5 cellular contexts compared by ENCODE assay signal in the genomic region with DNA sequence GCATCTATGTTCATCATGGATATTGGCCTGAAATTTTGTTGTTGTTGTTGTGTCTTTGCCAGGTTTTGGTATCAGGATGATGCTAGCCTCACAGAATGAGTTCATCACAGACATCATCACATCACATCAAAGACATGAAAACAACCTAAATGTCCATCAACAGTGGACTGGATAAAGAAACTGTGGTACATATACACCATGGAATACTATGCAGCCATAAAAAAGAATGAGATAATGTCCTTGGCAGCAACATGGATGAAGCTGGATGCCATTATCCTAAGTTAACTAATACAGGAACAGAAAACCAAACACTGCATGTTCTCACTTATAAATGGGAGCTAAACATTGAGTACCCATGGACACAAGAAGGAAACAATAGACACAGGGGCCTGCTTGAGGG.
DNase-seq lines count a peak whose midpoint lies in the region; ATAC-seq, FAIRE-seq and TF ChIP-seq lines count a peak whose summit lies in the region.
"Not testable (repeated sequence)": the region's sequence is repeated elsewhere in the genome, so short reads cannot be mapped to it uniquely, and the experiment has no call there.

No MANE protein-coding gene starts in this region.

- H3K14ac ChIP-seq in IMR-90 (replicated peaks; ENCODE audit: low read depth, low read length); H1 (ENCODE audit: insufficient read length): not testable (repeated sequence)

- H2BK15ac ChIP-seq in IMR-90 (ENCODE audit: low read depth, low read length): peak overlapping the region; percentile 33; the same call in 1 of the 3 replicates
- not testable (repeated sequence) for H2BK15ac ChIP-seq in H1 (ENCODE audit: low read length)

- not testable (repeated sequence) for H2BK5ac ChIP-seq in IMR-90 (ENCODE audit: low read depth, low read length, poor library complexity, severe bottlenecking); H1 (ENCODE audit: low read depth, low read length)

- TF ChIP-seq CTCF in HEK293 (tag by site-specific recombination; IDR thresholded peaks at IDR 0.05); IMR-90 (conservative IDR thresholded peaks at IDR 0.05; ENCODE audit: low read depth, low read length); K562 (IDR thresholded peaks at IDR 0.05 in 2 of 3, conservative IDR thresholded peaks at IDR 0.05 in 1 of 3; ENCODE audit: insufficient read depth in 2 of 3, low read depth in 1 of 3, low read length in 3 of 3); H1 (IDR thresholded peaks at IDR 0.05; ENCODE audit: control extremely low read depth in 1 of 3, insufficient read depth in 1 of 3, low read depth in 1 of 3, low read length in 3 of 3): not testable (repeated sequence)

- H3K36me3 ChIP-seq in HEK293 (ENCODE audit: control insufficient read depth in 2 of 2, insufficient read depth in 1 of 2, low read length in 2 of 2); IMR-90 (ENCODE audit: control insufficient read depth, insufficient read depth, low read length); K562 (ENCODE audit: control insufficient read depth, insufficient read depth, low read length); H1 (ENCODE audit: control insufficient read depth in 2 of 4, insufficient read depth in 4 of 4, low read length in 3 of 4): not testable (repeated sequence)

- not testable (repeated sequence) for H3K56ac ChIP-seq in IMR-90 (ENCODE audit: extremely low read depth, insufficient read depth, low read length); H1 (replicated peaks; ENCODE audit: insufficient read length, low read depth, low read length)

- H2BK20ac ChIP-seq in IMR-90 (ENCODE audit: low read depth, low read length); H1 (ENCODE audit: low read length): not testable (repeated sequence)

- intact Hi-C loops in IMR-90 (cut with micrococcal nuclease); K562 (cut with micrococcal nuclease): not testable (repeated sequence)

- H2AK9ac ChIP-seq in IMR-90 (replicated peaks; ENCODE audit: low read depth, low read length, poor library complexity): not testable (repeated sequence)

- H3K4me1 ChIP-seq in HEK293 (ENCODE audit: control insufficient read depth, insufficient read depth, low read length); IMR-90 (ENCODE audit: control insufficient read depth, insufficient read depth, low read length); K562 (replicated peaks in 1 of 2; ENCODE audit: control insufficient read depth in 2 of 2, insufficient read depth in 2 of 2, low read length in 2 of 2); H1 (replicated peaks in 1 of 4; ENCODE audit: control insufficient read depth in 3 of 4, insufficient read depth in 4 of 4, low read length in 3 of 4): not testable (repeated sequence)

- H3K4ac ChIP-seq in IMR-90 (ENCODE audit: low read depth, low read length); H1 (replicated peaks; ENCODE audit: insufficient read length, low read depth, low read length): not testable (repeated sequence)

- H3K9ac ChIP-seq in IMR-90 (ENCODE audit: low read depth, low read length); K562 (ENCODE audit: insufficient read depth in 1 of 2, low read depth in 2 of 2, low read length in 2 of 2); H1 (replicated peaks in 1 of 4; ENCODE audit: extremely low read depth in 1 of 4, low read depth in 3 of 4, low read length in 3 of 4): not testable (repeated sequence)

- POLR2A ChIA-PET in HEK293 (lab: Yijun Ruan, JAX); IMR-90 (lab: Charles Lee; ENCODE audit: unreplicated experiment); K562 (lab: Yijun Ruan, JAX); H1 (lab: Charles Lee; ENCODE audit: partially characterized antibody): not testable (repeated sequence)

- H3K23me2 ChIP-seq in H1 (ENCODE audit: low read depth, low read length): not testable (repeated sequence)

- not testable (repeated sequence) for H2BK12ac ChIP-seq in H1 (ENCODE audit: low read depth, low read length)

- H2BK120ac ChIP-seq in IMR-90 (ENCODE audit: low read depth, low read length); H1 (replicated peaks; ENCODE audit: low read depth, low read length): not testable (repeated sequence)

- BruUV-seq in IMR-90 (replicated peaks; lab: Mats Ljungman, UMichigan); K562 (replicated peaks; lab: Mats Ljungman, UMichigan): not testable (repeated sequence)

- H3K9me1 ChIP-seq in IMR-90 (ENCODE audit: insufficient read depth, low read length); K562 (ENCODE audit: control insufficient read depth, insufficient read depth, low read length): not testable (repeated sequence)

- TF ChIP-seq EP300 in K562 (IDR thresholded peaks at IDR 0.05; ENCODE audit: low read length); H1 (IDR thresholded peaks at IDR 0.05; ENCODE audit: borderline replicate concordance in 1 of 2, low read depth in 2 of 2, low read length in 2 of 2): not testable (repeated sequence)

- H2AFZ ChIP-seq in IMR-90 (replicated peaks; ENCODE audit: low read length, poor library complexity); K562 (ENCODE audit: low read depth, low read length); H1 (ENCODE audit: low read length): not testable (repeated sequence)

- not testable (repeated sequence) for H3K27me3 ChIP-seq in IMR-90 (ENCODE audit: control insufficient read depth, insufficient read depth, low read length); K562 (ENCODE audit: control insufficient read depth in 2 of 2, insufficient read depth in 2 of 2, low read length in 2 of 2); H1 (replicated peaks in 1 of 4; ENCODE audit: control insufficient read depth in 3 of 4, extremely low read depth in 1 of 4, insufficient read depth in 3 of 4, low read length in 3 of 4)

- not testable (repeated sequence) for H3K18ac ChIP-seq in IMR-90 (ENCODE audit: low read depth, low read length); H1 (ENCODE audit: extremely low read depth, low read length)

- H3K9me3 ChIP-seq in HEK293 (ENCODE audit: control insufficient read depth, insufficient read depth, low read depth, low read length); IMR-90 (ENCODE audit: control insufficient read depth, insufficient read depth, low read length); K562 (replicated peaks; ENCODE audit: control insufficient read depth, insufficient read depth, low read depth, low read length); H1 (ENCODE audit: insufficient read depth in 2 of 2, low read depth in 1 of 2, low read length in 1 of 2): not testable (repeated sequence)

- DNase-seq in IMR-90; K562 (ENCODE audit: extremely low read depth in 1 of 4, low spot score in 3 of 4); H1 (ENCODE audit: low read depth in 1 of 2, low spot score in 2 of 2): not testable (repeated sequence)

- H4K91ac ChIP-seq in IMR-90 (ENCODE audit: insufficient read depth, low read depth, low read length); H1 (replicated peaks; ENCODE audit: insufficient read length, low read length): not testable (repeated sequence)

- CTCF ChIA-PET in HEK293 (lab: Yijun Ruan, JAX): interaction anchor here (0.9 kb wide), 1 partner anchor 19 kb away, joined by 3 read pairs; no protein-coding TSS in a partner anchor
- CTCF ChIA-PET in IMR-90 (lab: Yijun Ruan, JAX): interaction anchor here (0.6 kb wide), 1 partner anchor 203 kb away, joined by 4 read pairs; no protein-coding TSS in a partner anchor
- CTCF ChIA-PET in K562 (lab: Yijun Ruan, JAX; ENCODE audit: low intra/inter-chr PET ratio): not testable (repeated sequence)
- CTCF ChIA-PET in H1 (lab: Charles Lee; ENCODE audit: partially characterized antibody): interaction anchor here (0.5 to 1.9 kb wide), 5 partner anchors 12 to 146 kb away, joined by 3 to 6 read pairs (median 3); no protein-coding TSS in a partner anchor

- dilution Hi-C loops in IMR-90 (cut with HindIII; ENCODE audit: low sequenced_read_pairs, unreplicated experiment): not testable (repeated sequence)

- not testable (repeated sequence) for FAIRE-seq in K562 (lab: Jason Lieb, UNC); H1 (lab: Jason Lieb, UNC)

- H3K23ac ChIP-seq in IMR-90 (ENCODE audit: low read depth, low read length); H1 (ENCODE audit: insufficient read length): not testable (repeated sequence)

- not testable (repeated sequence) for H3K79me1 ChIP-seq in IMR-90 (ENCODE audit: low read depth in 1 of 2, low read length in 2 of 2); H1 (ENCODE audit: low read depth, low read length)

- not testable (repeated sequence) for TF ChIP-seq POLR2A in IMR-90 (IDR thresholded peaks at IDR 0.05; ENCODE audit: low read depth, low read length); K562 (conservative IDR thresholded peaks at IDR 0.05); H1 (IDR thresholded peaks at IDR 0.05; ENCODE audit: control extremely low read depth in 1 of 2, low read depth in 2 of 2, low read length in 2 of 2)

- in situ Hi-C loops in IMR-90 (cut with MboI; ENCODE audit: low sequenced_read_pairs); K562 (cut with MboI): not testable (repeated sequence)

- not testable (repeated sequence) for H3K79me2 ChIP-seq in K562 (ENCODE audit: control insufficient read depth, insufficient read depth, low read length); H1 (ENCODE audit: control insufficient read depth in 1 of 2, insufficient read depth in 2 of 2, low read length in 2 of 2)

- H4K20me1 ChIP-seq in IMR-90 (ENCODE audit: insufficient read depth, low read length); K562 (replicated peaks; ENCODE audit: control insufficient read depth, insufficient read depth, low read length); H1 (replicated peaks in 1 of 2; ENCODE audit: control insufficient read depth in 1 of 2, insufficient read depth in 2 of 2, low read length in 2 of 2): not testable (repeated sequence)

- not testable (repeated sequence) for H2AK5ac ChIP-seq in IMR-90 (ENCODE audit: low read depth, low read length); H1 (ENCODE audit: low read depth, low read length)

- not testable (repeated sequence) for TF ChIP-seq RAD21 in IMR-90 (IDR thresholded peaks at IDR 0.05; ENCODE audit: low read length); K562 (CRISPR knock-in tag; conservative IDR thresholded peaks at IDR 0.05 in 1 of 2, IDR thresholded peaks at IDR 0.05 in 1 of 2); H1 (IDR thresholded peaks at IDR 0.05 in 1 of 2, conservative IDR thresholded peaks at IDR 0.05 in 1 of 2; ENCODE audit: low read depth in 2 of 2, low read length in 2 of 2)

- H3K27ac ChIP-seq in HEK293 (ENCODE audit: extremely low read depth, low read depth, low read length); IMR-90 (ENCODE audit: insufficient read depth, low read length); K562 (ENCODE audit: extremely low read depth, low read depth, low read length); H1 (ENCODE audit: low read depth, low read length): not testable (repeated sequence)

- not testable (repeated sequence) for H3K4me2 ChIP-seq in IMR-90 (ENCODE audit: low read depth, low read length); K562 (ENCODE audit: insufficient read depth, low read length); H1 (ENCODE audit: insufficient read depth in 1 of 2, low read depth in 2 of 2, low read length in 2 of 2)

- H4K5ac ChIP-seq in IMR-90 (ENCODE audit: low read depth, low read length); H1 (ENCODE audit: insufficient read length, low read depth, low read length): not testable (repeated sequence)

- H4K8ac ChIP-seq in IMR-90 (ENCODE audit: low read depth in 2 of 2, low read length in 2 of 2); H1 (ENCODE audit: extremely low read depth, insufficient read depth, low read length): not testable (repeated sequence)

- not testable (repeated sequence) for ATAC-seq in IMR-90 (ENCODE audit: low read depth); SK-N-SH treated with all-trans-retinoic acid at 6 μM for 48 hours; K562

- H3K4me3 ChIP-seq in HEK293 (ENCODE audit: low read depth, low read length); IMR-90 (ENCODE audit: insufficient read depth, low read depth, low read length); K562; H1 (ENCODE audit: extremely low read depth in 1 of 4, insufficient read depth in 2 of 4, low read depth in 3 of 4, low read length in 4 of 4): not testable (repeated sequence)
